ENCODE assay signal across 26 cellular contexts in genomic region chr17:9931144-9931543, GRCh38. TPM values are rescaled to one million over a fixed set of nuclear protein-coding genes. Genes with fewer than 3 reads are reported as not detected.
"Had no signal": no experiment of that assay in that cellular context is flagged by ENCODE, and none has a peak within 500 bp of the region (broad histone marks: within the 10 kb centered on the region; RNA-seq: fewer than 3 reads in every experiment).

No MANE protein-coding gene starts in this region.

- H3K36me3 ChIP-seq: right lobe of liver, transverse colon, vagina had no signal

- DNase-seq: hippocampal formation; kidney glomerular epithelial cell; left cardiac atrium; mesendoderm; naive B cell; natural killer cell; occipital lobe; psoas muscle; right lobe of liver; spleen; stimulated activated CD4-positive, alpha-beta T cell treated with anti-CD3 and anti-CD28 coated beads, Interleukin-4, amount 100 ng/mL, for 4 hours; stimulated activated CD8-positive, alpha-beta memory T cell treated with anti-CD3 and anti-CD28 coated beads, Interleukin-4, amount 100 ng/mL, for 48 hours; stimulated activated naive CD4-positive, alpha-beta T cell treated with Interleukin-2 at 50 U/mL for 16 hours; stimulated activated naive CD8-positive, alpha-beta T cell treated with anti-CD3 and anti-CD28 coated beads, Interleukin-15, amount 100 ng/mL, for 72 hours; substantia nigra; transverse colon; upper lobe of left lung had no signal

- H3K4me1 ChIP-seq: parathyroid adenoma, psoas muscle, right lobe of liver, spleen, upper lobe of left lung had no signal

- H3K4me3 Mint-ChIP-seq: mesothelial cell of epicardium; naive B cell; natural killer cell; stimulated activated memory B cell treated with anti-CD40 and anti-IgM and Interleukin-4, amounts not matched to agents 10 μg/mL and 1 μg/mL and 100 μg/mL, for 72 hours; stimulated activated naive CD8-positive, alpha-beta T cell treated with anti-CD3 and anti-CD28 coated beads, Interleukin-15, amount 100 ng/mL, for 72 hours had no signal

- H3K27me3 ChIP-seq: right lobe of liver, spleen, transverse colon, upper lobe of left lung, vagina had no signal

- H3K9me3 ChIP-seq: psoas muscle, right lobe of liver, spleen, transverse colon, upper lobe of left lung, vagina had no signal

- H3K27ac ChIP-seq: parathyroid adenoma, psoas muscle, right lobe of liver, spleen, transverse colon, upper lobe of left lung had no signal

- H3K4me3 ChIP-seq: lung, psoas muscle, right lobe of liver, skin epidermis, spleen, transverse colon, upper lobe of left lung, vagina had no signal

- H3K4me1 Mint-ChIP-seq: naive B cell; natural killer cell; stimulated activated memory B cell treated with anti-CD40 and anti-IgM and Interleukin-4, amounts not matched to agents 10 μg/mL and 1 μg/mL and 100 μg/mL, for 72 hours; stimulated activated naive CD8-positive, alpha-beta T cell treated with anti-CD3 and anti-CD28 coated beads, Interleukin-15, amount 100 ng/mL, for 72 hours had no signal

- H3K27me3 Mint-ChIP-seq: naive B cell; stimulated activated memory B cell treated with anti-CD40 and anti-IgM and Interleukin-4, amounts not matched to agents 10 μg/mL and 1 μg/mL and 100 μg/mL, for 72 hours; stimulated activated naive CD8-positive, alpha-beta T cell treated with anti-CD3 and anti-CD28 coated beads, Interleukin-15, amount 100 ng/mL, for 72 hours had no signal

- H3K36me3 Mint-ChIP-seq: naive B cell; natural killer cell; stimulated activated memory B cell treated with anti-CD40 and anti-IgM and Interleukin-4, amounts not matched to agents 10 μg/mL and 1 μg/mL and 100 μg/mL, for 72 hours had no signal

- H3K27ac Mint-ChIP-seq: mesothelial cell of epicardium; natural killer cell; stimulated activated memory B cell treated with anti-CD40 and anti-IgM and Interleukin-4, amounts not matched to agents 10 μg/mL and 1 μg/mL and 100 μg/mL, for 72 hours; stimulated activated naive CD8-positive, alpha-beta T cell treated with anti-CD3 and anti-CD28 coated beads, Interleukin-15, amount 100 ng/mL, for 72 hours had no signal

- H3K9ac ChIP-seq: parathyroid adenoma had no signal

- H3K9me3 Mint-ChIP-seq: mesothelial cell of epicardium; naive B cell; natural killer cell; stimulated activated memory B cell treated with anti-CD40 and anti-IgM and Interleukin-4, amounts not matched to agents 10 μg/mL and 1 μg/mL and 100 μg/mL, for 72 hours; stimulated activated naive CD8-positive, alpha-beta T cell treated with anti-CD3 and anti-CD28 coated beads, Interleukin-15, amount 100 ng/mL, for 72 hours had no signal

RNA-seq across cellular contexts. Expression of gene RCVRN, which starts 26.1 kb away (rescaled TPM):
- total RNA-seq: left lobe of liver, osteocyte, psoas muscle, right lobe of liver, temporal lobe, transverse colon had no signal
